1 cellular context compared by ENCODE assay signal in the genomic region with DNA sequence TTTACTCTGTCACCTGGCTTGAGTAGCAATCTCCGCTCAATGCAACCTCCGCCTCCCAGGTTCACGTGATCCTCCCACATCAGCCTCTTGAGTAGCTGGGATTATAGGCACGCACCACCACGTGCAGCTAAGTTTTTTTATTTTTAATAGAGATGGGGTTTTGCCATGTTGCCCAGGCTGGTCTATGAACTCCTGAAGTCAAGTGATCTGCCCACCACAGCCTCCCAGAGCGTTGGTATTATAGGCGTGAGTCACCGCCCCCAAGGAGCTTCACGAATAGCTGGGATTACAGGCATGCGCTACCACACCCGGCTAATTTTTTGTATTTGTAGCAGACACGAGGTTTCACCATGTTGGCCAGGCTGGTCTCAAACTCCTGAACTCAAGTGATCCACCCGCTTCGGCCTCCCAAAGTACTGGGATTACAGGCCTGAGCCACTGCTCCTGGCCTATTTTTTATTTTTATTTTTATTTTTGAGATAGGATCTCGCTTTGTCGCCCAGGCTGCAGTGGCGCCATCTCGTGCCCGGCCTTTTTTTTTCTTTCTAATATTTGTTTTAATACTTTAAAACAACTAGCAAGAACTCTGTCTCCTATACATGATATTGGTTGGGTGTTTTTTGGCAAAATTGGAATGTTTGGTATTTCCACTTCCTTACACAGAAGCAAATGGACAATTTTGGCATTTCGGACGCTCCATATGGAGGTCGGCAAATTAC.
TF ChIP-seq lines count a peak whose summit lies in the region.

No MANE protein-coding gene starts in this region.

TF ChIP-seq in HCT116, 20 proteins besides CTCF, POLR2A, EP300 and RAD21 (continued from another document):
- TF ChIP-seq, protein P1, sequence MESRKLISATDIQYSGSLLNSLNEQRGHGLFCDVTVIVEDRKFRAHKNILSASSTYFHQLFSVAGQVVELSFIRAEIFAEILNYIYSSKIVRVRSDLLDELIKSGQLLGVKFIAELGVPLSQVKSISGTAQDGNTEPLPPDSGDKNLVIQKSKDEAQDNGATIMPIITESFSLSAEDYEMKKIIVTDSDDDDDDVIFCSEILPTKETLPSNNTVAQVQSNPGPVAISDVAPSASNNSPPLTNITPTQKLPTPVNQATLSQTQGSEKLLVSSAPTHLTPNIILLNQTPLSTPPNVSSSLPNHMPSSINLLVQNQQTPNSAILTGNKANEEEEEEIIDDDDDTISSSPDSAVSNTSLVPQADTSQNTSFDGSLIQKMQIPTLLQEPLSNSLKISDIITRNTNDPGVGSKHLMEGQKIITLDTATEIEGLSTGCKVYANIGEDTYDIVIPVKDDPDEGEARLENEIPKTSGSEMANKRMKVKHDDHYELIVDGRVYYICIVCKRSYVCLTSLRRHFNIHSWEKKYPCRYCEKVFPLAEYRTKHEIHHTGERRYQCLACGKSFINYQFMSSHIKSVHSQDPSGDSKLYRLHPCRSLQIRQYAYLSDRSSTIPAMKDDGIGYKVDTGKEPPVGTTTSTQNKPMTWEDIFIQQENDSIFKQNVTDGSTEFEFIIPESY (IDR thresholded peaks at IDR 0.05; ENCODE audit: extremely low read depth, insufficient replicate concordance, low read length): no peak
- TF ChIP-seq, protein P2, sequence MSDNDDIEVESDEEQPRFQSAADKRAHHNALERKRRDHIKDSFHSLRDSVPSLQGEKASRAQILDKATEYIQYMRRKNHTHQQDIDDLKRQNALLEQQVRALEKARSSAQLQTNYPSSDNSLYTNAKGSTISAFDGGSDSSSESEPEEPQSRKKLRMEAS (IDR thresholded peaks at IDR 0.05): peak; percentile 72; the same call in 1 of the 2 replicates
